Comparison of ENCODE assay signal across 1 cellular context in the genomic region with DNA sequence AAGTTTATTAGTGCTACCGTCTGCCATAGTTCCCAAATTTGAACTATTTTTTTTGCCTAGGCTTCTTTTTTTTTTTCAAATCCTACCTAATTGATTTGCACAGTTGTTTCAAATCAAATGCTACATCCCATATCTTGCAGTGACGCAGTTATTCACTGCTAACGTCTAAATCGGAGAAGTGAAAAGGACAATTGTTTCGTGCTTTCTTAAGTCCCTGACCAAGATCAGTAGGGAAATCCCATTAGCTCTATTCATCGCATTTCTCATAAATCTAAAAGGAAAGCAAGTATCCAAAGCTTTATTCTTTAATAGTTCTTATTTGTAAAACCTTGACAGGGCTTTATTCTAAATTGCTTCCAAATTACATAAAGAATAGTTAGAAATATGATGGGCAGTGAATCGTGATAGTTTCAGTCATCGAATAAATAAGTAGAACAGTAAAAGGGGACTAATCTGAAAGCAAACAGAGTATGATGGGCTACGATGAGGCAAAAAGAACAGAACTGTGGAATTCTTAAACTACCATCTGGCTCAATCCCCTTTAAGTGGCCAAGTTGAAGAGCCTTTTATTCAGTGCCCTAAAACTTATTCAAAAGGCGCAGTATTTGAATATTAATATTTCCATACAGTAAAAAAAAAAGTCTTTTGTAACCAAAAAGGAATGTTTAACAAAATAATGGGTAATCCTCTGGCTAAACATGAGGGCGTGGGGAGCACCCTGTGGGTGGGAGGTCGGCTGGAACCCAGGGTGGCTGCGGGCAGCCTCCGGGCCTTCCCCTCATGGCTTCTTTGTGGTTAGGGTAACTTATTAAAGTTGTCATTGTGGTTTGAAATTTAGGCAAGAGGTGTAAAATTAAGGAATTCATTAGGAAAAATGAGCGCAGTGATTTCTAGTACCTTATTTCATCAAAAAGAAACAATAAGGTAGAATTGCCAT.
A peak's percentile ranks its signal among the peaks of the same experiment; 100 is the strongest.
TF ChIP-seq lines count a peak whose summit lies in the region.

No MANE protein-coding gene starts in this region.

TF ChIP-seq in H1, 55 proteins besides CTCF, POLR2A, EP300 and RAD21:
- no peak for TF ChIP-seq EZH2 (IDR thresholded peaks at IDR 0.05; ENCODE audit: low read depth, low read length, severe bottlenecking)
- TF ChIP-seq TAF7 (optimal IDR thresholded peaks at IDR 0.05; ENCODE audit: borderline replicate concordance, low read depth, low read length): peak; percentile 85
- TF ChIP-seq TEAD4 (IDR thresholded peaks at IDR 0.05; ENCODE audit: low read depth, low read length): no peak
- TF ChIP-seq BACH1 (IDR thresholded peaks at IDR 0.05; ENCODE audit: low read length): no peak
- no peak for TF ChIP-seq CTBP2 (IDR thresholded peaks at IDR 0.05; ENCODE audit: borderline replicate concordance, insufficient read depth, insufficient read length, low read length)
- TF ChIP-seq SP2 (IDR thresholded peaks at IDR 0.05; ENCODE audit: low read length): no peak
- TF ChIP-seq SP4 (IDR thresholded peaks at IDR 0.05; ENCODE audit: low read length): no peak
- no peak for TF ChIP-seq BCL11A (IDR thresholded peaks at IDR 0.05; ENCODE audit: low read depth in 2 of 2, low read length in 2 of 2)
- peak; percentile 77; the same call in 1 of the 2 replicates for TF ChIP-seq TBP (IDR thresholded peaks at IDR 0.05; ENCODE audit: low read depth, low read length)
- TF ChIP-seq POU5F1 (IDR thresholded peaks at IDR 0.05; ENCODE audit: low read depth, low read length): no peak
- TF ChIP-seq JUND (IDR thresholded peaks at IDR 0.05; ENCODE audit: low read length): no peak
- TF ChIP-seq ASH2L (IDR thresholded peaks at IDR 0.05; ENCODE audit: low read length): no peak
- TF ChIP-seq PHF8 (conservative IDR thresholded peaks at IDR 0.05; ENCODE audit: low read depth, low read length): no peak
- TF ChIP-seq SIRT6 (IDR thresholded peaks at IDR 0.05; ENCODE audit: low read length): no peak
- no peak for TF ChIP-seq KDM1A (IDR thresholded peaks at IDR 0.05; ENCODE audit: borderline replicate concordance, low read length)
- TF ChIP-seq, protein P1, sequence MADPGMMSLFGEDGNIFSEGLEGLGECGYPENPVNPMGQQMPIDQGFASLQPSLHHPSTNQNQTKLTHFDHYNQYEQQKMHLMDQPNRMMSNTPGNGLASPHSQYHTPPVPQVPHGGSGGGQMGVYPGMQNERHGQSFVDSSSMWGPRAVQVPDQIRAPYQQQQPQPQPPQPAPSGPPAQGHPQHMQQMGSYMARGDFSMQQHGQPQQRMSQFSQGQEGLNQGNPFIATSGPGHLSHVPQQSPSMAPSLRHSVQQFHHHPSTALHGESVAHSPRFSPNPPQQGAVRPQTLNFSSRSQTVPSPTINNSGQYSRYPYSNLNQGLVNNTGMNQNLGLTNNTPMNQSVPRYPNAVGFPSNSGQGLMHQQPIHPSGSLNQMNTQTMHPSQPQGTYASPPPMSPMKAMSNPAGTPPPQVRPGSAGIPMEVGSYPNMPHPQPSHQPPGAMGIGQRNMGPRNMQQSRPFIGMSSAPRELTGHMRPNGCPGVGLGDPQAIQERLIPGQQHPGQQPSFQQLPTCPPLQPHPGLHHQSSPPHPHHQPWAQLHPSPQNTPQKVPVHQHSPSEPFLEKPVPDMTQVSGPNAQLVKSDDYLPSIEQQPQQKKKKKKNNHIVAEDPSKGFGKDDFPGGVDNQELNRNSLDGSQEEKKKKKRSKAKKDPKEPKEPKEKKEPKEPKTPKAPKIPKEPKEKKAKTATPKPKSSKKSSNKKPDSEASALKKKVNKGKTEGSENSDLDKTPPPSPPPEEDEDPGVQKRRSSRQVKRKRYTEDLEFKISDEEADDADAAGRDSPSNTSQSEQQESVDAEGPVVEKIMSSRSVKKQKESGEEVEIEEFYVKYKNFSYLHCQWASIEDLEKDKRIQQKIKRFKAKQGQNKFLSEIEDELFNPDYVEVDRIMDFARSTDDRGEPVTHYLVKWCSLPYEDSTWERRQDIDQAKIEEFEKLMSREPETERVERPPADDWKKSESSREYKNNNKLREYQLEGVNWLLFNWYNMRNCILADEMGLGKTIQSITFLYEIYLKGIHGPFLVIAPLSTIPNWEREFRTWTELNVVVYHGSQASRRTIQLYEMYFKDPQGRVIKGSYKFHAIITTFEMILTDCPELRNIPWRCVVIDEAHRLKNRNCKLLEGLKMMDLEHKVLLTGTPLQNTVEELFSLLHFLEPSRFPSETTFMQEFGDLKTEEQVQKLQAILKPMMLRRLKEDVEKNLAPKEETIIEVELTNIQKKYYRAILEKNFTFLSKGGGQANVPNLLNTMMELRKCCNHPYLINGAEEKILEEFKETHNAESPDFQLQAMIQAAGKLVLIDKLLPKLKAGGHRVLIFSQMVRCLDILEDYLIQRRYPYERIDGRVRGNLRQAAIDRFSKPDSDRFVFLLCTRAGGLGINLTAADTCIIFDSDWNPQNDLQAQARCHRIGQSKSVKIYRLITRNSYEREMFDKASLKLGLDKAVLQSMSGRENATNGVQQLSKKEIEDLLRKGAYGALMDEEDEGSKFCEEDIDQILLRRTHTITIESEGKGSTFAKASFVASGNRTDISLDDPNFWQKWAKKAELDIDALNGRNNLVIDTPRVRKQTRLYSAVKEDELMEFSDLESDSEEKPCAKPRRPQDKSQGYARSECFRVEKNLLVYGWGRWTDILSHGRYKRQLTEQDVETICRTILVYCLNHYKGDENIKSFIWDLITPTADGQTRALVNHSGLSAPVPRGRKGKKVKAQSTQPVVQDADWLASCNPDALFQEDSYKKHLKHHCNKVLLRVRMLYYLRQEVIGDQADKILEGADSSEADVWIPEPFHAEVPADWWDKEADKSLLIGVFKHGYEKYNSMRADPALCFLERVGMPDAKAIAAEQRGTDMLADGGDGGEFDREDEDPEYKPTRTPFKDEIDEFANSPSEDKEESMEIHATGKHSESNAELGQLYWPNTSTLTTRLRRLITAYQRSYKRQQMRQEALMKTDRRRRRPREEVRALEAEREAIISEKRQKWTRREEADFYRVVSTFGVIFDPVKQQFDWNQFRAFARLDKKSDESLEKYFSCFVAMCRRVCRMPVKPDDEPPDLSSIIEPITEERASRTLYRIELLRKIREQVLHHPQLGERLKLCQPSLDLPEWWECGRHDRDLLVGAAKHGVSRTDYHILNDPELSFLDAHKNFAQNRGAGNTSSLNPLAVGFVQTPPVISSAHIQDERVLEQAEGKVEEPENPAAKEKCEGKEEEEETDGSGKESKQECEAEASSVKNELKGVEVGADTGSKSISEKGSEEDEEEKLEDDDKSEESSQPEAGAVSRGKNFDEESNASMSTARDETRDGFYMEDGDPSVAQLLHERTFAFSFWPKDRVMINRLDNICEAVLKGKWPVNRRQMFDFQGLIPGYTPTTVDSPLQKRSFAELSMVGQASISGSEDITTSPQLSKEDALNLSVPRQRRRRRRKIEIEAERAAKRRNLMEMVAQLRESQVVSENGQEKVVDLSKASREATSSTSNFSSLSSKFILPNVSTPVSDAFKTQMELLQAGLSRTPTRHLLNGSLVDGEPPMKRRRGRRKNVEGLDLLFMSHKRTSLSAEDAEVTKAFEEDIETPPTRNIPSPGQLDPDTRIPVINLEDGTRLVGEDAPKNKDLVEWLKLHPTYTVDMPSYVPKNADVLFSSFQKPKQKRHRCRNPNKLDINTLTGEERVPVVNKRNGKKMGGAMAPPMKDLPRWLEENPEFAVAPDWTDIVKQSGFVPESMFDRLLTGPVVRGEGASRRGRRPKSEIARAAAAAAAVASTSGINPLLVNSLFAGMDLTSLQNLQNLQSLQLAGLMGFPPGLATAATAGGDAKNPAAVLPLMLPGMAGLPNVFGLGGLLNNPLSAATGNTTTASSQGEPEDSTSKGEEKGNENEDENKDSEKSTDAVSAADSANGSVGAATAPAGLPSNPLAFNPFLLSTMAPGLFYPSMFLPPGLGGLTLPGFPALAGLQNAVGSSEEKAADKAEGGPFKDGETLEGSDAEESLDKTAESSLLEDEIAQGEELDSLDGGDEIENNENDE (IDR thresholded peaks at IDR 0.05; ENCODE audit: insufficient replicate concordance, low read length): no peak
- TF ChIP-seq RXRA (IDR thresholded peaks at IDR 0.05; ENCODE audit: insufficient read depth, low read depth, low read length): no peak
- TF ChIP-seq TAF1 (IDR thresholded peaks at IDR 0.05; ENCODE audit: low read depth, low read length): no peak
- no peak for TF ChIP-seq NRF1 (IDR thresholded peaks at IDR 0.05; ENCODE audit: low read depth, low read length)
- TF ChIP-seq POLR2AphosphoS5 (IDR thresholded peaks at IDR 0.05; ENCODE audit: low read depth, low read length): peak; percentile 40; the same call in 1 of the 2 replicates
- no peak for TF ChIP-seq SP1 (IDR thresholded peaks at IDR 0.05; ENCODE audit: low read depth, low read length)
- no peak for TF ChIP-seq HDAC2 (IDR thresholded peaks at IDR 0.05; ENCODE audit: borderline replicate concordance in 1 of 2, low read depth in 2 of 2, low read length in 2 of 2)
- TF ChIP-seq ZNF274 (IDR thresholded peaks at IDR 0.05; ENCODE audit: borderline replicate concordance, extremely low read depth, low read length): no peak
- no peak for TF ChIP-seq MAFK (IDR thresholded peaks at IDR 0.05; ENCODE audit: low read depth, low read length)
- TF ChIP-seq GTF2F1 (IDR thresholded peaks at IDR 0.05; ENCODE audit: borderline replicate concordance, low read depth, low read length): 0 out of 2 replicates have a peak, but pooled peaks have one; percentile 39
- TF ChIP-seq, protein P2, sequence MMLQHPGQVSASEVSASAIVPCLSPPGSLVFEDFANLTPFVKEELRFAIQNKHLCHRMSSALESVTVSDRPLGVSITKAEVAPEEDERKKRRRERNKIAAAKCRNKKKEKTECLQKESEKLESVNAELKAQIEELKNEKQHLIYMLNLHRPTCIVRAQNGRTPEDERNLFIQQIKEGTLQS (IDR thresholded peaks at IDR 0.05; ENCODE audit: insufficient read depth, low read depth, low read length): no peak
- no peak for TF ChIP-seq CBX5 (IDR thresholded peaks at IDR 0.05; ENCODE audit: low read depth, low read length)
- TF ChIP-seq HDAC6 (IDR thresholded peaks at IDR 0.05; ENCODE audit: low read depth, low read length): no peak
- TF ChIP-seq CREB1 (IDR thresholded peaks at IDR 0.05): no peak
